ENCODE assay signal across 8 cellular contexts in genomic region chr6:149560736-149561135, GRCh38. TPM values are rescaled to one million over a fixed set of nuclear protein-coding genes. Genes with fewer than 3 reads are reported as not detected.
DNase-seq lines count a peak whose midpoint lies in the region; ATAC-seq and TF ChIP-seq lines count a peak whose summit lies in the region.

No MANE protein-coding gene starts in this region.

- no peaks in the 10 kb centered on the region for H3K27me3 ChIP-seq in effector memory CD4-positive, alpha-beta T cell (replicated peaks; ENCODE audit: control insufficient read depth, insufficient read depth, low read length, poor library complexity, severe bottlenecking)

- H3K4me1 ChIP-seq in effector memory CD4-positive, alpha-beta T cell (ENCODE audit: control insufficient read depth, insufficient read depth, low read length, poor library complexity, severe bottlenecking): peaks cover 3% of the 10 kb centered on the region

- H3K4me3 ChIP-seq in effector memory CD4-positive, alpha-beta T cell (ENCODE audit: insufficient read depth, low read depth, low read length, poor library complexity, severe bottlenecking): no peak overlapping the region

- peak; percentile 42 for ATAC-seq in GM18505 (IDR thresholded peaks at IDR 0.05; ENCODE audit: unreplicated experiment)
- peak; percentile 76 for ATAC-seq in SK-N-SH treated with all-trans-retinoic acid at 6 μM for 48 hours

- no peak overlapping the region for H3K27ac ChIP-seq in effector memory CD4-positive, alpha-beta T cell (ENCODE audit: insufficient read depth, low read length, poor library complexity, severe bottlenecking)
- no peak overlapping the region for H3K27ac ChIP-seq in substantia nigra (ENCODE audit: low read depth, low read length, poor library complexity, severe bottlenecking)

- H3K36me3 ChIP-seq in effector memory CD4-positive, alpha-beta T cell (ENCODE audit: control insufficient read depth, insufficient read depth, low read length): no peaks in the 10 kb centered on the region

- H3K9me3 ChIP-seq in effector memory CD4-positive, alpha-beta T cell (ENCODE audit: control insufficient read depth, low read length): no peaks in the 10 kb centered on the region

- TF ChIP-seq POLR2A in GM18505 (IDR thresholded peaks at IDR 0.05; ENCODE audit: borderline replicate concordance, extremely low read depth, insufficient read depth, insufficient read length): no peak

- DNase-seq in AML-193 (lab: John Stamatoyannopoulos, UW) (peak; percentile 27 to 42), islet precursor cell (peak; percentile 62), cerebellum (ENCODE audit: low spot score) (no peak), substantia nigra (lab: John Stamatoyannopoulos, UW) (no peak)
- no peak for DNase-seq in effector memory CD4-positive, alpha-beta T cell
- no peak for DNase-seq in effector CD8-positive, alpha-beta T cell (lab: John Stamatoyannopoulos, UW)

TF ChIP-seq in SK-N-SH treated with all-trans-retinoic acid at 6 μM for 48 hours, 23 proteins besides CTCF, POLR2A, EP300 and RAD21:
- TF ChIP-seq TCF4 (CRISPR knock-in tag; IDR thresholded peaks at IDR 0.05; ENCODE audit: borderline replicate concordance): no peak
- TF ChIP-seq ISL1 (CRISPR knock-in tag; IDR thresholded peaks at IDR 0.05): no peak

RNA-seq across cellular contexts. Expression of gene GINM1, which starts 5.4 kb away (rescaled TPM):
- total RNA-seq in cerebellum: 31.5 TPM

RNA-seq across cellular contexts. Expression of gene PPIL4, which starts 14.9 kb away (rescaled TPM):
- total RNA-seq in cerebellum: 33.9 TPM

Comparison
In these comparisons a context has a peak if more than half of its experiments do, and no peak if none do; other contexts are left out.
1. DNase-seq: peak in AML-193 (2 of 2) and islet precursor cell (single experiment); none in effector memory CD4-positive, alpha-beta T cell (0 of 3), cerebellum (single experiment), effector CD8-positive, alpha-beta T cell (single experiment) and substantia nigra (0 of 49).